Comparison of ENCODE assay signal across 15 cellular contexts in the genomic region with DNA sequence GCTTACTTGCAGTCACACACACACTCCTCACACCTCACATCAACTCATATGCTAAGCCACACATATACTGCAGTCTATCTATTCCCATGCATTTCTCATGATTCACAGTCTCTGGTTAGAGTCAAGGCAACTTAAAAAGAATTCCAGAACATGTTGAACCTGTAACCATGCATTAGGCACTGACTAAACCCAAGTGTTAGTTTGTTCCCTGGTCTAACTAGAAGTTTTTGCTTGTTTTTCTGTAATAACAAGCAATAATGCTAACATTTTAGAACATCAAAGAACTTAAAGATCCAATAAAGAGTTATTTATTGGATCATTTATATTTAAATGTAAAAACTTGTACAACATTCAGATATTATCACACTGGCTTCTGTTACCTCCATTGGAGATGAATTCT.
DNase-seq lines count a peak whose midpoint lies in the region; ATAC-seq, FAIRE-seq and TF ChIP-seq lines count a peak whose summit lies in the region.
"Had no signal": no experiment of that assay in that cellular context is flagged by ENCODE, and none has a peak within 500 bp of the region (broad histone marks: within the 10 kb centered on the region; RNA-seq: fewer than 3 reads in every experiment).

No MANE protein-coding gene starts in this region.

- FAIRE-seq in TTC549 (lab: Jason Lieb, UNC), result peak; percentile 37

- H3K79me2 ChIP-seq in Karpas-422 (ENCODE audit: low read length) (no peaks in the 10 kb centered on the region), hepatocyte (no peaks in the 10 kb centered on the region)

- no peaks in the 10 kb centered on the region for H3K9me3 Mint-ChIP-seq in endothelial cell (ENCODE audit: unreplicated experiment)
- peaks cover 4% of the 10 kb centered on the region in 2 donors for H3K9me3 Mint-ChIP-seq in activated T-cell treated with anti-CD3 and anti-CD28 coated beads, Interleukin-2, amount 50 U/mL, for 72 hours
- H3K9me3 Mint-ChIP-seq in natural killer cell treated with Interleukin-12 subunit alpha and Interleukin-12 subunit beta and Interleukin-15 and Interleukin-18, amount 100 ng/mL, for 72 hours, result peaks cover 13% of the 10 kb centered on the region

- H3K36me3 ChIP-seq in Karpas-422 (ENCODE audit: insufficient read depth, low read length) (no peaks in the 10 kb centered on the region), hepatocyte (replicated peaks; ENCODE audit: insufficient read depth, low read depth) (no peaks in the 10 kb centered on the region)

- no peak overlapping the region for H3K27ac Mint-ChIP-seq in endothelial cell (ENCODE audit: unreplicated experiment)
- H3K27ac Mint-ChIP-seq in activated T-cell treated with anti-CD3 and anti-CD28 coated beads, Interleukin-2, amount 50 U/mL, for 72 hours, result no peak overlapping the region
- no peak overlapping the region for H3K27ac Mint-ChIP-seq in natural killer cell treated with Interleukin-12 subunit alpha and Interleukin-12 subunit beta and Interleukin-15 and Interleukin-18, amount 100 ng/mL, for 72 hours
- H3K27ac Mint-ChIP-seq: CD14-positive monocyte; CD8-positive, alpha-beta T cell; GM23338; H9; IgD-negative memory B cell had no signal

- ATAC-seq in GM19324 (IDR thresholded peaks at IDR 0.05; ENCODE audit: low FRiP score, unreplicated experiment), result no peak
- no peak for ATAC-seq in activated T-cell treated with anti-CD3 and anti-CD28 coated beads, Interleukin-2, amount 50 U/mL, for 72 hours (replicated peaks in 1 of 2)
- ATAC-seq in natural killer cell treated with Interleukin-12 subunit alpha and Interleukin-12 subunit beta and Interleukin-15 and Interleukin-18, amount 100 ng/mL, for 72 hours, result no peak
- ATAC-seq: CD8-positive, alpha-beta T cell; GM23338 had no signal

- H3K4me3 Mint-ChIP-seq in endothelial cell (ENCODE audit: unreplicated experiment), result no peak overlapping the region
- no peak overlapping the region for H3K4me3 Mint-ChIP-seq in activated T-cell treated with anti-CD3 and anti-CD28 coated beads, Interleukin-2, amount 50 U/mL, for 72 hours
- H3K4me3 Mint-ChIP-seq in natural killer cell treated with Interleukin-12 subunit alpha and Interleukin-12 subunit beta and Interleukin-15 and Interleukin-18, amount 100 ng/mL, for 72 hours, result no peak overlapping the region
- H3K4me3 Mint-ChIP-seq: CD14-positive monocyte; CD8-positive, alpha-beta T cell; GM23338; H9; IgD-negative memory B cell had no signal

- no peaks in the 10 kb centered on the region for H3K27me3 ChIP-seq in Karpas-422 (ENCODE audit: low read length)
- H3K27me3 ChIP-seq in hepatocyte, result no peaks in the 10 kb centered on the region

- TF ChIP-seq CTCF in hepatocyte (IDR thresholded peaks at IDR 0.05; ENCODE audit: poor library complexity), result no peak
- no peak for TF ChIP-seq CTCF in endothelial cell (IDR thresholded peaks at IDR 0.05; ENCODE audit: unreplicated experiment)

- H2AFZ ChIP-seq in Karpas-422 (ENCODE audit: low read length), result peak overlapping the region; percentile 32
- no peak overlapping the region for H2AFZ ChIP-seq in hepatocyte

- H3K36me3 Mint-ChIP-seq in endothelial cell (ENCODE audit: low read depth, unreplicated experiment), result no peaks in the 10 kb centered on the region
- peaks cover 0 to 1% of the 10 kb centered on the region in 2 donors for H3K36me3 Mint-ChIP-seq in activated T-cell treated with anti-CD3 and anti-CD28 coated beads, Interleukin-2, amount 50 U/mL, for 72 hours (ENCODE audit: insufficient read depth in 2 of 2)
- H3K36me3 Mint-ChIP-seq in natural killer cell treated with Interleukin-12 subunit alpha and Interleukin-12 subunit beta and Interleukin-15 and Interleukin-18, amount 100 ng/mL, for 72 hours, result no peaks in the 10 kb centered on the region
- H3K36me3 Mint-ChIP-seq: CD14-positive monocyte; CD8-positive, alpha-beta T cell; IgD-negative memory B cell had no signal

- H3K9me3 ChIP-seq in Karpas-422 (ENCODE audit: low read length), result no peaks in the 10 kb centered on the region
- no peaks in the 10 kb centered on the region for H3K9me3 ChIP-seq in hepatocyte (ENCODE audit: low read depth)

- H3K27me3 Mint-ChIP-seq in endothelial cell (ENCODE audit: unreplicated experiment), result no peaks in the 10 kb centered on the region
- no peaks in the 10 kb centered on the region for H3K27me3 Mint-ChIP-seq in activated T-cell treated with anti-CD3 and anti-CD28 coated beads, Interleukin-2, amount 50 U/mL, for 72 hours (ENCODE audit: low read depth)
- no peaks in the 10 kb centered on the region for H3K27me3 Mint-ChIP-seq in natural killer cell treated with Interleukin-12 subunit alpha and Interleukin-12 subunit beta and Interleukin-15 and Interleukin-18, amount 100 ng/mL, for 72 hours
- H3K27me3 Mint-ChIP-seq: IgD-negative memory B cell had no signal

- no peak overlapping the region for H3K9ac ChIP-seq in Karpas-422 (ENCODE audit: low read length)

- DNase-seq in Karpas-422, result no peak
- DNase-seq in hepatocyte (ENCODE audit: low spot score), result peak; percentile 3
- DNase-seq in endothelial cell (ENCODE audit: low spot score), result no peak
- DNase-seq in activated T-cell treated with anti-CD3 and anti-CD28 coated beads, Interleukin-2, amount 50 U/mL, for 72 hours, result no peak
- no peak for DNase-seq in natural killer cell treated with Interleukin-12 subunit alpha and Interleukin-12 subunit beta and Interleukin-15 and Interleukin-18, amount 100 ng/mL, for 72 hours (ENCODE audit: low spot score)
- DNase-seq: CD8-positive, alpha-beta T cell; COR-L47; DND-41; GDM1; H9 had no signal

- H3K27ac ChIP-seq in Karpas-422 (ENCODE audit: low read length) (no peak overlapping the region), hepatocyte (peak overlapping the region; percentile 6)

- H3K4me1 ChIP-seq in Karpas-422 (ENCODE audit: low read length), result no peaks in the 10 kb centered on the region
- H3K4me1 ChIP-seq in hepatocyte (ENCODE audit: insufficient read depth), result no peaks in the 10 kb centered on the region

- H3K9me2 ChIP-seq in Karpas-422 (replicated peaks; ENCODE audit: insufficient read depth, low read length), result no peaks in the 10 kb centered on the region
- H3K9me2 ChIP-seq in hepatocyte (replicated peaks; ENCODE audit: insufficient read depth), result no peaks in the 10 kb centered on the region

- H3K4me2 ChIP-seq in Karpas-422 (ENCODE audit: low read depth, low read length, poor library complexity, severe bottlenecking) (no peak overlapping the region), hepatocyte (no peak overlapping the region)
- H3K4me2 ChIP-seq: GM23338 had no signal

- H4K20me1 ChIP-seq in Karpas-422 (ENCODE audit: insufficient read depth, low read depth, low read length) (no peaks in the 10 kb centered on the region), hepatocyte (ENCODE audit: insufficient read depth, poor library complexity, severe bottlenecking) (no peaks in the 10 kb centered on the region)

- H3K4me1 Mint-ChIP-seq in endothelial cell (ENCODE audit: unreplicated experiment), result no peaks in the 10 kb centered on the region
- no peaks in the 10 kb centered on the region for H3K4me1 Mint-ChIP-seq in activated T-cell treated with anti-CD3 and anti-CD28 coated beads, Interleukin-2, amount 50 U/mL, for 72 hours (ENCODE audit: low read depth)
- H3K4me1 Mint-ChIP-seq in natural killer cell treated with Interleukin-12 subunit alpha and Interleukin-12 subunit beta and Interleukin-15 and Interleukin-18, amount 100 ng/mL, for 72 hours (ENCODE audit: low read depth in 2 of 2), result no peaks in the 10 kb centered on the region
- H3K4me1 Mint-ChIP-seq: CD14-positive monocyte, GM23338, IgD-negative memory B cell had no signal

- H3K4me3 ChIP-seq in Karpas-422 (ENCODE audit: low read length) (no peak overlapping the region), hepatocyte (no peak overlapping the region)
- H3K4me3 ChIP-seq: GM23338 had no signal
